Comparison of ENCODE assay signal across 19 cellular contexts in genomic region chr1:32091176-32091575, GRCh38.
"Had no signal": no experiment of that assay in that cellular context is flagged by ENCODE, and none has a peak within 500 bp of the region (broad histone marks: within the 10 kb centered on the region; RNA-seq: fewer than 3 reads in every experiment).

No MANE protein-coding gene starts in this region.

- H3K27me3 Mint-ChIP-seq: dendritic cell treated with granulocyte-macrophage colony-stimulating factor and Interleukin-4, amounts not matched to agents 40 ng/mL and 50 ng/mL, for 4 days; effector memory CD8-positive, alpha-beta T cell had no signal

- H3K4me1 Mint-ChIP-seq: endodermal cell had no signal

- ATAC-seq: effector memory CD8-positive, alpha-beta T cell; esophagus mucosa; gastroesophageal sphincter; left cardiac atrium; left lung; left ventricle myocardium superior; lower lobe of right lung had no signal

- H3K9me3 Mint-ChIP-seq: dendritic cell treated with granulocyte-macrophage colony-stimulating factor and Interleukin-4, amounts not matched to agents 40 ng/mL and 50 ng/mL, for 4 days; effector memory CD8-positive, alpha-beta T cell; endodermal cell had no signal

- H3K4me3 Mint-ChIP-seq: dendritic cell treated with granulocyte-macrophage colony-stimulating factor and Interleukin-4, amounts not matched to agents 40 ng/mL and 50 ng/mL, for 4 days; effector memory CD8-positive, alpha-beta T cell; endodermal cell had no signal

- H3K27ac Mint-ChIP-seq: dendritic cell treated with granulocyte-macrophage colony-stimulating factor and Interleukin-4, amounts not matched to agents 40 ng/mL and 50 ng/mL, for 4 days; effector memory CD8-positive, alpha-beta T cell; endodermal cell had no signal

- H3K27ac ChIP-seq: coronary artery, epithelial cell of prostate, esophagus squamous epithelium, gastroesophageal sphincter, heart right ventricle, left lung, lower lobe of right lung had no signal

- DNase-seq: effector CD8-positive, alpha-beta T cell; effector memory CD8-positive, alpha-beta T cell; endodermal cell; erythroblast; esophagus squamous epithelium; foreskin fibroblast; heart right ventricle; hippocampal formation; left cardiac atrium; left lung; left ventricle myocardium superior; lower lobe of right lung; mesendoderm; midbrain had no signal
